ENCODE assay signal across 1 cellular context in genomic region chr19:18440936-18441803, GRCh38.
TF ChIP-seq lines count a peak whose summit lies in the region.

No MANE protein-coding gene starts in this region.

TF ChIP-seq in IMR-90, 13 proteins besides CTCF, POLR2A, EP300 and RAD21:
- no peak for TF ChIP-seq CHD1 (IDR thresholded peaks at IDR 0.05; ENCODE audit: low read depth, low read length)
- TF ChIP-seq MAFK (IDR thresholded peaks at IDR 0.05; ENCODE audit: low read depth, low read length) = no peak
- TF ChIP-seq FOS (IDR thresholded peaks at IDR 0.05; ENCODE audit: low read depth, low read length) = no peak
- TF ChIP-seq RFX5 (IDR thresholded peaks at IDR 0.05; ENCODE audit: low read depth, low read length) = no peak
- no peak for TF ChIP-seq CEBPB (IDR thresholded peaks at IDR 0.05; ENCODE audit: low read depth, low read length)
- TF ChIP-seq MAZ (IDR thresholded peaks at IDR 0.05; ENCODE audit: borderline replicate concordance, low read depth, low read length) = no peak
